In the genomic region with DNA sequence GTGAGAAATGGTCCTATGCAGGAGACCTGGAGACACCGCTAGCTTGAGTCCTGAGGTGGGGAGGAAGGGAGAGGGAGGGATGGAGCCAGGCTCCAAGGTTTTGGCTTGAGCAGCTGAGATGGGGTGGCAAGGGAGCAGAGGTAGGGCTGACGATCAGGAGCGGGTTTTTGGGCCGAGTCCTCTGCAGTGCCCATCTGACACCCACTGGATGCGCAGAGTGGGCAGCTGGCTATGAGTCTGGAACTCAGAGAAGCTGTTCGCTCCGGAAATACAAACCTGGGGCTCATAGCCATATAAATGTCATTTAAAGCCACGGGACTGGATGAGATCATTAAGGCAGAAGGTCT, we compare ENCODE assay signal across 1 cellular context.
A peak's percentile ranks its signal among the peaks of the same experiment; 100 is the strongest.
TF ChIP-seq lines count a peak whose summit lies in the region.

No MANE protein-coding gene starts in this region.

TF ChIP-seq in HepG2, 621 proteins besides CTCF, POLR2A, EP300 and RAD21:
- TF ChIP-seq ZNF550 (CRISPR knock-in tag; IDR thresholded peaks at IDR 0.05; ENCODE audit: borderline replicate concordance) (no peak), PCBP2 (optimal IDR thresholded peaks at IDR 0.05; ENCODE audit: low read depth, low read length, poor library complexity, severe bottlenecking) (no peak), KLF16 (CRISPR knock-in tag; IDR thresholded peaks at IDR 0.05) (no peak), ZNF891 (CRISPR knock-in tag; IDR thresholded peaks at IDR 0.05) (0 out of 2 replicates have a peak, but pooled peaks have one; percentile 26), PHF21A (CRISPR knock-in tag; IDR thresholded peaks at IDR 0.05) (no peak), ZNF350 (CRISPR knock-in tag; IDR thresholded peaks at IDR 0.05; ENCODE audit: borderline replicate concordance, low read depth) (0 out of 2 replicates have a peak, but pooled peaks have one; percentile 19), FLYWCH1 (CRISPR knock-in tag; IDR thresholded peaks at IDR 0.05) (no peak), SNAI1 (CRISPR knock-in tag; IDR thresholded peaks at IDR 0.05; ENCODE audit: borderline replicate concordance) (no peak)
- TF ChIP-seq, protein P1, sequence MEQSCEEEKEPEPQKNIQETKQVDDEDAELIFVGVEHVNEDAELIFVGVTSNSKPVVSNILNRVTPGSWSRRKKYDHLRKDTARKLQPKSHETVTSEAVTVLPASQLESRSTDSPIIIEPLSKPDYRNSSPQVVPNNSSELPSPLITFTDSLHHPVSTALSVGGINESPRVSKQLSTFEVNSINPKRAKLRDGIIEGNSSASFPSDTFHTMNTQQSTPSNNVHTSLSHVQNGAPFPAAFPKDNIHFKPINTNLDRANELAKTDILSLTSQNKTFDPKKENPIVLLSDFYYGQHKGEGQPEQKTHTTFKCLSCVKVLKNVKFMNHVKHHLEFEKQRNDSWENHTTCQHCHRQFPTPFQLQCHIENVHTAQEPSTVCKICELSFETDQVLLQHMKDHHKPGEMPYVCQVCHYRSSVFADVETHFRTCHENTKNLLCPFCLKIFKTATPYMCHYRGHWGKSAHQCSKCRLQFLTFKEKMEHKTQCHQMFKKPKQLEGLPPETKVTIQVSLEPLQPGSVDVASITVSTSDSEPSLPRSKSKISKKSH (CRISPR knock-in tag; IDR thresholded peaks at IDR 0.05; ENCODE audit: borderline replicate concordance): no peak
- TF ChIP-seq, protein P2, sequence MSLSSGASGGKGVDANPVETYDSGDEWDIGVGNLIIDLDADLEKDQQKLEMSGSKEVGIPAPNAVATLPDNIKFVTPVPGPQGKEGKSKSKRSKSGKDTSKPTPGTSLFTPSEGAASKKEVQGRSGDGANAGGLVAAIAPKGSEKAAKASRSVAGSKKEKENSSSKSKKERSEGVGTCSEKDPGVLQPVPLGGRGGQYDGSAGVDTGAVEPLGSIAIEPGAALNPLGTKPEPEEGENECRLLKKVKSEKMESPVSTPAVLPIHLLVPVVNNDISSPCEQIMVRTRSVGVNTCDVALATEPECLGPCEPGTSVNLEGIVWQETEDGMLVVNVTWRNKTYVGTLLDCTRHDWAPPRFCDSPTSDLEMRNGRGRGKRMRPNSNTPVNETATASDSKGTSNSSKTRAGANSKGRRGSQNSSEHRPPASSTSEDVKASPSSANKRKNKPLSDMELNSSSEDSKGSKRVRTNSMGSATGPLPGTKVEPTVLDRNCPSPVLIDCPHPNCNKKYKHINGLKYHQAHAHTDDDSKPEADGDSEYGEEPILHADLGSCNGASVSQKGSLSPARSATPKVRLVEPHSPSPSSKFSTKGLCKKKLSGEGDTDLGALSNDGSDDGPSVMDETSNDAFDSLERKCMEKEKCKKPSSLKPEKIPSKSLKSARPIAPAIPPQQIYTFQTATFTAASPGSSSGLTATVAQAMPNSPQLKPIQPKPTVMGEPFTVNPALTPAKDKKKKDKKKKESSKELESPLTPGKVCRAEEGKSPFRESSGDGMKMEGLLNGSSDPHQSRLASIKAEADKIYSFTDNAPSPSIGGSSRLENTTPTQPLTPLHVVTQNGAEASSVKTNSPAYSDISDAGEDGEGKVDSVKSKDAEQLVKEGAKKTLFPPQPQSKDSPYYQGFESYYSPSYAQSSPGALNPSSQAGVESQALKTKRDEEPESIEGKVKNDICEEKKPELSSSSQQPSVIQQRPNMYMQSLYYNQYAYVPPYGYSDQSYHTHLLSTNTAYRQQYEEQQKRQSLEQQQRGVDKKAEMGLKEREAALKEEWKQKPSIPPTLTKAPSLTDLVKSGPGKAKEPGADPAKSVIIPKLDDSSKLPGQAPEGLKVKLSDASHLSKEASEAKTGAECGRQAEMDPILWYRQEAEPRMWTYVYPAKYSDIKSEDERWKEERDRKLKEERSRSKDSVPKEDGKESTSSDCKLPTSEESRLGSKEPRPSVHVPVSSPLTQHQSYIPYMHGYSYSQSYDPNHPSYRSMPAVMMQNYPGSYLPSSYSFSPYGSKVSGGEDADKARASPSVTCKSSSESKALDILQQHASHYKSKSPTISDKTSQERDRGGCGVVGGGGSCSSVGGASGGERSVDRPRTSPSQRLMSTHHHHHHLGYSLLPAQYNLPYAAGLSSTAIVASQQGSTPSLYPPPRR (CRISPR knock-in tag; IDR thresholded peaks at IDR 0.05; ENCODE audit: borderline replicate concordance): no peak; the same call in 1 of the 2 replicates
- TF ChIP-seq, protein P3, sequence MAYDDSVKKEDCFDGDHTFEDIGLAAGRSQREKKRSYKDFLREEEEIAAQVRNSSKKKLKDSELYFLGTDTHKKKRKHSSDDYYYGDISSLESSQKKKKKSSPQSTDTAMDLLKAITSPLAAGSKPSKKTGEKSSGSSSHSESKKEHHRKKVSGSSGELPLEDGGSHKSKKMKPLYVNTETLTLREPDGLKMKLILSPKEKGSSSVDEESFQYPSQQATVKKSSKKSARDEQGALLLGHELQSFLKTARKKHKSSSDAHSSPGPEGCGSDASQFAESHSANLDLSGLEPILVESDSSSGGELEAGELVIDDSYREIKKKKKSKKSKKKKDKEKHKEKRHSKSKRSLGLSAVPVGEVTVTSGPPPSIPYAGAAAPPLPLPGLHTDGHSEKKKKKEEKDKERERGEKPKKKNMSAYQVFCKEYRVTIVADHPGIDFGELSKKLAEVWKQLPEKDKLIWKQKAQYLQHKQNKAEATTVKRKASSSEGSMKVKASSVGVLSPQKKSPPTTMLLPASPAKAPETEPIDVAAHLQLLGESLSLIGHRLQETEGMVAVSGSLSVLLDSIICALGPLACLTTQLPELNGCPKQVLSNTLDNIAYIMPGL (CRISPR knock-in tag; IDR thresholded peaks at IDR 0.05; ENCODE audit: borderline replicate concordance in 1 of 2, low read depth in 1 of 2): no peak
- TF ChIP-seq, protein P4, sequence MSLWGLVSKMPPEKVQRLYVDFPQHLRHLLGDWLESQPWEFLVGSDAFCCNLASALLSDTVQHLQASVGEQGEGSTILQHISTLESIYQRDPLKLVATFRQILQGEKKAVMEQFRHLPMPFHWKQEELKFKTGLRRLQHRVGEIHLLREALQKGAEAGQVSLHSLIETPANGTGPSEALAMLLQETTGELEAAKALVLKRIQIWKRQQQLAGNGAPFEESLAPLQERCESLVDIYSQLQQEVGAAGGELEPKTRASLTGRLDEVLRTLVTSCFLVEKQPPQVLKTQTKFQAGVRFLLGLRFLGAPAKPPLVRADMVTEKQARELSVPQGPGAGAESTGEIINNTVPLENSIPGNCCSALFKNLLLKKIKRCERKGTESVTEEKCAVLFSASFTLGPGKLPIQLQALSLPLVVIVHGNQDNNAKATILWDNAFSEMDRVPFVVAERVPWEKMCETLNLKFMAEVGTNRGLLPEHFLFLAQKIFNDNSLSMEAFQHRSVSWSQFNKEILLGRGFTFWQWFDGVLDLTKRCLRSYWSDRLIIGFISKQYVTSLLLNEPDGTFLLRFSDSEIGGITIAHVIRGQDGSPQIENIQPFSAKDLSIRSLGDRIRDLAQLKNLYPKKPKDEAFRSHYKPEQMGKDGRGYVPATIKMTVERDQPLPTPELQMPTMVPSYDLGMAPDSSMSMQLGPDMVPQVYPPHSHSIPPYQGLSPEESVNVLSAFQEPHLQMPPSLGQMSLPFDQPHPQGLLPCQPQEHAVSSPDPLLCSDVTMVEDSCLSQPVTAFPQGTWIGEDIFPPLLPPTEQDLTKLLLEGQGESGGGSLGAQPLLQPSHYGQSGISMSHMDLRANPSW (CRISPR knock-in tag; IDR thresholded peaks at IDR 0.05; ENCODE audit: borderline replicate concordance): no peak
